8 cellular contexts compared by ENCODE assay signal in genomic region chr16:30458561-30459394, GRCh38. TPM values are rescaled to one million over a fixed set of nuclear protein-coding genes. Genes with fewer than 3 reads are reported as not detected.
DNase-seq lines count a peak whose midpoint lies in the region; ATAC-seq and TF ChIP-seq lines count a peak whose summit lies in the region.

No MANE protein-coding gene starts in this region.

- H3K4me1 Mint-ChIP-seq in type B pancreatic cell (ENCODE audit: unreplicated experiment), result peaks cover 11% of the 10 kb centered on the region

- peak; percentile 44 for ATAC-seq in Right ventricle myocardium inferior
- peak; percentile 77 for ATAC-seq in HG03469 (IDR thresholded peaks at IDR 0.05; ENCODE audit: unreplicated experiment)
- ATAC-seq in heart left ventricle, result peak in 3 of 4 donors; percentile 35 to 71 (median 50)

- DNase-seq in Right ventricle myocardium inferior (ENCODE audit: missing footprints) (peak; percentile 73), right atrium auricular region (ENCODE audit: low spot score) (no peak), heart left ventricle (peak; percentile 27 to 84 (median 47)), type B pancreatic cell (ENCODE audit: extremely low spot score, unreplicated experiment) (no peak), cerebellar cortex (ENCODE audit: low spot score) (no peak)
- peak; percentile 93 for DNase-seq in activated CD4-positive, alpha-beta T cell treated with anti-CD3 and anti-CD28 coated beads for 48 hours
- peak; percentile 54 to 78 for DNase-seq in stimulated activated CD8-positive, alpha-beta memory T cell treated with anti-CD3 and anti-CD28 coated beads, Interleukin-4, amount 100 ng/mL, for 4 hours (ENCODE audit: low read depth in 2 of 2, low spot score in 1 of 2)

- H3K27me3 Mint-ChIP-seq in type B pancreatic cell, result no peaks in the 10 kb centered on the region

- no peak overlapping the region for H3K27ac Mint-ChIP-seq in type B pancreatic cell

- H3K27me3 ChIP-seq in right atrium auricular region (no peaks in the 10 kb centered on the region), heart left ventricle (no peaks in the 10 kb centered on the region)

- intact Hi-C loops in Right ventricle myocardium inferior (cut with DNase I), result no loop called here
- intact Hi-C loops in heart left ventricle (cut with DNase I), result loop anchor here in 2 of 10 donors (5.0 kb wide), 2 partner anchors 54 to 144 kb away; no protein-coding TSS in a partner anchor

- H3K4me3 Mint-ChIP-seq in type B pancreatic cell, result no peak overlapping the region

- H3K9me3 Mint-ChIP-seq in type B pancreatic cell, result no peaks in the 10 kb centered on the region

- H3K36me3 ChIP-seq in right atrium auricular region (no peaks in the 10 kb centered on the region), heart left ventricle (no peaks in the 10 kb centered on the region)

- H3K36me3 Mint-ChIP-seq in type B pancreatic cell, result no peaks in the 10 kb centered on the region

- H3K27ac ChIP-seq in right atrium auricular region, result no peak overlapping the region
- peak overlapping the region in 1 of 12 donors; percentile 83 for H3K27ac ChIP-seq in heart left ventricle

- 77 to 86% (median 78%) methylated on average over 20 to 22 of the region's 22 CpGs for WGBS in heart left ventricle, 4 donors

- TF ChIP-seq POLR2A in heart left ventricle (IDR thresholded peaks at IDR 0.05), result no peak

- H3K9me3 ChIP-seq in right atrium auricular region (no peaks in the 10 kb centered on the region), heart left ventricle (no peaks in the 10 kb centered on the region)

- H3K4me3 ChIP-seq in right atrium auricular region, result no peak overlapping the region
- H3K4me3 ChIP-seq in heart left ventricle, result no peak overlapping the region

- no peak for TF ChIP-seq CTCF in right atrium auricular region (IDR thresholded peaks at IDR 0.05)
- no peak for TF ChIP-seq CTCF in heart left ventricle (IDR thresholded peaks at IDR 0.05)
- no peak for TF ChIP-seq CTCF in type B pancreatic cell (conservative IDR thresholded peaks at IDR 0.05)

- H3K4me1 ChIP-seq in right atrium auricular region (no peaks in the 10 kb centered on the region), heart left ventricle (peaks cover 0 to 31% (median 0%) of the 10 kb centered on the region in 12 donors)

RNA-seq across cellular contexts. Expression of gene SEPHS2, which starts 13.1 kb away (rescaled TPM):
- 29.3 TPM for total RNA-seq in Right ventricle myocardium inferior
- total RNA-seq in right atrium auricular region, result 10 to 100 TPM; 18.2 to 18.6 TPM
- total RNA-seq in heart left ventricle, result 10 to 100 TPM; 15.1 to 46.2 (median 30.0) TPM
- polyA plus RNA-seq in heart left ventricle, result 10 to 100 TPM; 18.9 to 62.8 TPM
- 58.6 and 84.8 TPM in 2 replicates for total RNA-seq in type B pancreatic cell (ENCODE audit: low replicate concordance)

RNA-seq across cellular contexts. Expression of gene ITGAL, which starts 13.8 kb away (rescaled TPM):
- total RNA-seq in Right ventricle myocardium inferior (4.2 TPM), right atrium auricular region (1 to 10 TPM; 2.0 to 2.6 TPM), heart left ventricle (10 to 100 TPM in 2 of 9 donors, 1 to 10 TPM in 4, under 1 TPM in 3; 0.25 to 29.5 (median 1.8) TPM), type B pancreatic cell (ENCODE audit: low replicate concordance) (0.33 and 0.48 TPM in 2 replicates)
- 1 to 10 TPM in 1 of 2 donors, under 1 TPM in 1; 0.47 to 1.3 TPM for polyA plus RNA-seq in heart left ventricle

RNA-seq across cellular contexts. Expression of gene DCTPP1, which starts 28.9 kb away (rescaled TPM):
- 35.2 TPM for total RNA-seq in Right ventricle myocardium inferior
- 10 to 100 TPM; 14.4 to 18.7 TPM for total RNA-seq in right atrium auricular region
- 10 to 100 TPM; 18.9 to 32.6 (median 28.4) TPM for total RNA-seq in heart left ventricle
- 10 to 100 TPM; 13.8 to 68.7 TPM for polyA plus RNA-seq in heart left ventricle
- total RNA-seq in type B pancreatic cell (ENCODE audit: low replicate concordance), result 41.8 and 62.1 TPM in 2 replicates

RNA-seq across cellular contexts. Expression of gene ZNF771, which starts 51.4 kb away (rescaled TPM):
- 5.1 TPM for total RNA-seq in Right ventricle myocardium inferior
- 10 to 100 TPM; 13.0 to 14.3 TPM for total RNA-seq in right atrium auricular region
- 10 to 100 TPM in 2 of 9 donors, 1 to 10 TPM in 7; 4.8 to 18.8 (median 6.8) TPM for total RNA-seq in heart left ventricle
- 10 to 100 TPM in 1 of 2 donors, 1 to 10 TPM in 1; 4.4 to 13.6 TPM for polyA plus RNA-seq in heart left ventricle
- 4.7 and 15.5 TPM in 2 replicates for total RNA-seq in type B pancreatic cell (ENCODE audit: low replicate concordance)

Comparison
In these comparisons a context has a peak if more than half of its experiments do, and no peak if none do; other contexts are left out.
1. DNase-seq: peak in Right ventricle myocardium inferior (single experiment), activated CD4-positive, alpha-beta T cell treated with anti-CD3 and anti-CD28 coated beads for 48 hours (single experiment), heart left ventricle (5 of 5) and stimulated activated CD8-positive, alpha-beta memory T cell treated with anti-CD3 and anti-CD28 coated beads, Interleukin-4, amount 100 ng/mL, for 4 hours (2 of 2); none in right atrium auricular region (single experiment), type B pancreatic cell (single experiment) and cerebellar cortex (single experiment).
2. Peak in every context shown above with its lines, with median percentiles within 50 percentile points of each other: ATAC-seq.